Comparison of ENCODE assay signal across 9 cellular contexts in the genomic region with DNA sequence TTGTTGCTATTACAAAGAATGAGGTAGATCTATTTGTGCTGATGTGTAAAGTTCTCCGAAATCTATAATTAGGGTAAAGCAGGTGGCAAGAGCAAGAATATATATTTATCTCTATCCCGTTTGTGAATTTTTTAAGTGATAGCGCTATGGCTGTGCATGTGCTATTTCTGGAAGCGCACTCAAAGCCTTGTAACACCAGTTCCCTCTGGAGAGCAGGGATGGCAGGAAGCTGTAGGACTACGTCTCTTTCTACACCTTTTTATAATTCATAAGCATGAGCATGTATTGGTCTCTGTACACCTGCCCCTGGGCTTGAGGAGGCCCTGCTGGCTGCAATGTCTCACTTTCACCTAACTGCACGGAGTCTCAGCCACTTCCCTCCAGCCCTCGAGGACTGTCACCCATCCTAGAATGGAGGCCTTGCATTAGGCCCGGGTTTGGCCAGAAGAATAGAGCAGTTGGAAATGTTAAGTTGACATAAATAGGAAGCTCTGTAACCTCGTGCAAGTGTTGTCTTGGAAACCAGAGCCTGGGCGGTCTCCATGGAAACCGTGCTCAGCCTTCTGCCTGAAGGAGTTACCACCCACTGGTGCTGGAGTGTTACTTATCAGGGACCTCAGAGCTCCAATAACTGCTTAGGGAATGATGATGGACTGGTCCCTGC. TPM values are rescaled to one million over a fixed set of nuclear protein-coding genes. Genes with fewer than 3 reads are reported as not detected.
A peak's percentile ranks its signal among the peaks of the same experiment; 100 is the strongest.
DNase-seq lines count a peak whose midpoint lies in the region; ATAC-seq and TF ChIP-seq lines count a peak whose summit lies in the region.
"Had no signal": no experiment of that assay in that cellular context is flagged by ENCODE, and none has a peak within 500 bp of the region (broad histone marks: within the 10 kb centered on the region; RNA-seq: fewer than 3 reads in every experiment).

No MANE protein-coding gene starts in this region.

- H3K4me1 Mint-ChIP-seq in WTC11, result peaks cover 20% of the 10 kb centered on the region

- no peaks in the 10 kb centered on the region for H3K27me3 ChIP-seq in colonic mucosa
- H3K27me3 ChIP-seq in esophagus muscularis mucosa, result no peaks in the 10 kb centered on the region
- H3K27me3 ChIP-seq in psoas muscle (ENCODE audit: insufficient read depth in 3 of 3, low read length in 2 of 3), result no peaks in the 10 kb centered on the region

- TF ChIP-seq POLR2A in esophagus muscularis mucosa (IDR thresholded peaks at IDR 0.05; ENCODE audit: low read depth), result no peak

- H3K27me3 Mint-ChIP-seq in WTC11 (ENCODE audit: low read depth), result no peaks in the 10 kb centered on the region

- peaks cover 3% of the 10 kb centered on the region for H3K36me3 Mint-ChIP-seq in WTC11

- H3K27ac ChIP-seq in colonic mucosa (no peak overlapping the region), esophagus muscularis mucosa (replicated peaks in 1 of 4) (no peak overlapping the region), psoas muscle (no peak overlapping the region)

- CTCF ChIA-PET in WTC11 (lab: Charles Lee), result interaction anchor here (0.5 to 1.8 kb wide), 6 partner anchors 9 to 167 kb away, joined by 3 to 8 read pairs (median 4); no protein-coding TSS in a partner anchor

- intact Hi-C loops in colonic mucosa (cut with DNase I), result no loop called here
- intact Hi-C loops in esophagus muscularis mucosa (cut with DNase I), result no loop called here
- intact Hi-C loops in psoas muscle (cut with DNase I), result no loop called here
- intact Hi-C loops in left colon (cut with DNase I, micrococcal nuclease), result no loop called here

- H3K4me1 ChIP-seq in colonic mucosa (no peaks in the 10 kb centered on the region), esophagus muscularis mucosa (no peaks in the 10 kb centered on the region), psoas muscle (no peaks in the 10 kb centered on the region)

- H3K4me3 ChIP-seq in colonic mucosa, result no peak overlapping the region
- no peak overlapping the region for H3K4me3 ChIP-seq in esophagus muscularis mucosa
- H3K4me3 ChIP-seq in psoas muscle, result no peak overlapping the region

- TF ChIP-seq EP300 in esophagus muscularis mucosa (IDR thresholded peaks at IDR 0.05), result no peak

- H3K36me3 ChIP-seq in colonic mucosa (no peaks in the 10 kb centered on the region), esophagus muscularis mucosa (no peaks in the 10 kb centered on the region), psoas muscle (ENCODE audit: insufficient read depth in 1 of 2, low read depth in 1 of 2) (no peaks in the 10 kb centered on the region)

- H3K9me3 ChIP-seq in colonic mucosa, result no peaks in the 10 kb centered on the region
- no peaks in the 10 kb centered on the region for H3K9me3 ChIP-seq in esophagus muscularis mucosa
- H3K9me3 ChIP-seq in psoas muscle, result no peaks in the 10 kb centered on the region

- no peak overlapping the region for H3K4me3 Mint-ChIP-seq in WTC11

- no peak overlapping the region for H3K27ac Mint-ChIP-seq in WTC11

- ATAC-seq in HG02610 (IDR thresholded peaks at IDR 0.05; ENCODE audit: unreplicated experiment) (peak; percentile 54), WTC11 (peak; percentile 57; the same call in 1 of the 2 replicates), psoas muscle (no peak), left colon (no peak)

- 66% methylated on average over 10 of the region's 11 CpGs for WGBS in esophagus muscularis mucosa
- WGBS in psoas muscle, 3 donors, result 58 to 62% (median 60%) methylated on average over 11 of the region's 11 CpGs

- H3K9me3 Mint-ChIP-seq in WTC11, result 0 out of 2 replicates have a peak, but pooled peaks cover 3% of the 10 kb centered on the region

- DNase-seq in Ammon's horn (ENCODE audit: low spot score), result peak; percentile 91
- peak; percentile 56 for DNase-seq in WTC11 (ENCODE audit: low spot score)
- DNase-seq in hypothalamus (lab: John Stamatoyannopoulos, UW), result peak in 33 of 51 donors; percentile 14 to 86 (median 60)
- DNase-seq in colonic mucosa, result no peak
- no peak for DNase-seq in esophagus muscularis mucosa (ENCODE audit: extremely low spot score)
- no peak for DNase-seq in psoas muscle
- DNase-seq in left colon, result no peak
- DNase-seq: stimulated activated CD4-positive, alpha-beta T cell treated with anti-CD3 and anti-CD28 coated beads, Interleukin-12 subunit alpha, Interleukin-12 subunit beta, amount 100 ng/mL, for 4 hours had no signal

- no peak for TF ChIP-seq CTCF in WTC11 (IDR thresholded peaks at IDR 0.05)
- TF ChIP-seq CTCF in colonic mucosa (IDR thresholded peaks at IDR 0.05), result no peak
- no peak for TF ChIP-seq CTCF in esophagus muscularis mucosa (IDR thresholded peaks at IDR 0.05)
- no peak for TF ChIP-seq CTCF in psoas muscle (IDR thresholded peaks at IDR 0.05)

- POLR2A ChIA-PET in WTC11 (lab: Charles Lee), result no interaction called here

- H3K9ac ChIP-seq in colonic mucosa (ENCODE audit: low read depth in 2 of 2, low read length in 2 of 2), result no peak overlapping the region

TF ChIP-seq in WTC11, 78 proteins besides CTCF, POLR2A, EP300 and RAD21:
- TF ChIP-seq ZNF232 (CRISPR knock-in tag; IDR thresholded peaks at IDR 0.05) (no peak), NR2C2 (CRISPR knock-in tag; IDR thresholded peaks at IDR 0.05) (no peak), ETV6 (CRISPR knock-in tag; IDR thresholded peaks at IDR 0.05) (no peak)
TF ChIP-seq in WTC11: peak in this region for 0.

RNA-seq across cellular contexts. Expression of gene ITM2C, which starts 20.9 kb away (rescaled TPM):
- total RNA-seq in WTC11 (2021), result 316 to 347 TPM (median 338 TPM) in 3 replicates
- total RNA-seq in colonic mucosa, result 1,000 to 10,000 TPM; 1,192 to 1,707 TPM
- 100 to 1,000 TPM in 2 of 4 donors, 10 to 100 TPM in 2; 84.0 to 145 (median 101) TPM for total RNA-seq in esophagus muscularis mucosa
- total RNA-seq in psoas muscle, result 10 to 100 TPM in 2 of 4 donors, 1 to 10 TPM in 2; 9.0 to 20.3 (median 10.6) TPM
- 10 to 100 TPM in 2 of 3 donors, 1 to 10 TPM in 1; 9.1 to 12.6 (median 11.5) TPM for polyA plus RNA-seq in psoas muscle
- 1,000 to 10,000 TPM; 2,207 to 2,247 TPM for total RNA-seq in left colon

RNA-seq across cellular contexts. Expression of gene GPR55, which starts 39.4 kb away (rescaled TPM):
- not detected in 3 replicates for total RNA-seq in WTC11 (2021)
- 1 to 10 TPM in 1 of 2 donors, under 1 TPM in 1; 0.35 to 1.0 TPM for total RNA-seq in colonic mucosa
- under 1 TPM in 2 of 4 donors, not detected in 2; 0.29 to 0.42 TPM for total RNA-seq in esophagus muscularis mucosa
- under 1 TPM in 1 of 4 donors, not detected in 3; 0.32 TPM for total RNA-seq in psoas muscle
- under 1 TPM in 2 of 3 donors, not detected in 1; 0.01 to 0.03 TPM for polyA plus RNA-seq in psoas muscle
- under 1 TPM; 0.34 TPM for total RNA-seq in left colon

Comparison
In these comparisons a context has a peak if more than half of its experiments do, and no peak if none do; other contexts are left out.
1. DNase-seq: peak in Ammon's horn (single experiment), WTC11 (single experiment) and hypothalamus (33 of 51); none in colonic mucosa (single experiment), esophagus muscularis mucosa (single experiment), psoas muscle (0 of 2) and left colon (0 of 2).
2. ATAC-seq: peak in HG02610 (single experiment) and WTC11 (single experiment); none in psoas muscle (0 of 4) and left colon (single experiment).